11 cellular contexts compared by ENCODE assay signal in the genomic region with DNA sequence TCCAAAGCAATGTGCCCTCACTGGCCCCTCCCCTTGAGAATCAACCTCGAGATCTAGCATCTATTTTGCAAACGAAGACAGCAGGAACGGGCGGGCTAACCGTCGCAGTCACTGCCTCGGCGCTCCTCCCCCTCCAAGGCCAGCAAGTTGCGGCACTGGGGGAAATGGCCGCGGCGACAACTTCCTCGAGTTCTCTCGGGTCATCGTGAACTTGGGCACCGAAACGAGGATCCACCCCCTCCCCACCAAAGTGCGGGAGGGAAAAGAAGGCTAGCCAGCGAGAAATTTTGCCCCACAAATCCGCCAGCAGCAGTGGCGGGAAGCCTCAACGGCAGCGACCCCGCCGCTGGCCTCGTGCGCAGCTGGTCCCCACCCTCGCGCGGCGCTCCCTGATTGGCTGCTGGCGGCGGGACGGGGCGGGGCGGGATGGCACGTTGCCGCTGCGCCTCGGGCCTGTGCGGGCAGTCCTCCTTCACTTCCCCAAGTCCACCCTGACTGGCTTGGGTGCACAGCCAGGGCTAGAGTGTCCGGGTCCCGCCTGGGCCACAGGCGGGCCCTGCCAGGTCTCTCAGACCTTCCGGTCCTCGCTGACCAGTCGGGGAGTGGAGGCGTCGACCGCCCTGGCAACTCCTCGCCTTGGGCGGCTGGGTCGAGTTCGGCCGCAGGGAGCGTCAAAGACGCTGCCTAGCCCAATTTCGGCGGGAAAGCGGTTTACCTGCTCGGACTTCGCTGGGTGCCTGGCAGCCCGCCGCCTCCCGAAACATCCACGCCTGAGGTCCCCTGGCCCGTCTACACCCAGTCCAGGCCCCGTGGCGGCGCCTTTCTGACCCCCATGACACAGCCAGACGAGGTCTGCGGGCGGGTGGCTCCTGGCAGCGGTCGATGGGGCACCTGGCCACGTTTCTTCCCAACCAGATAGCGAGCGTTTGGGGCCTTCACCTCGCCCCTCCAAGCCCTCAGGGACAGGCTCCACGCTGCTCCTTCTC. TPM values are rescaled to one million over a fixed set of nuclear protein-coding genes. Genes with fewer than 3 reads are reported as not detected.
A peak's percentile ranks its signal among the peaks of the same experiment; 100 is the strongest.
DNase-seq lines count a peak whose midpoint lies in the region; ATAC-seq, FAIRE-seq and TF ChIP-seq lines count a peak whose summit lies in the region.
"Had no signal": no experiment of that assay in that cellular context is flagged by ENCODE, and none has a peak within 500 bp of the region (broad histone marks: within the 10 kb centered on the region; RNA-seq: fewer than 3 reads in every experiment).

A gene with protein sequence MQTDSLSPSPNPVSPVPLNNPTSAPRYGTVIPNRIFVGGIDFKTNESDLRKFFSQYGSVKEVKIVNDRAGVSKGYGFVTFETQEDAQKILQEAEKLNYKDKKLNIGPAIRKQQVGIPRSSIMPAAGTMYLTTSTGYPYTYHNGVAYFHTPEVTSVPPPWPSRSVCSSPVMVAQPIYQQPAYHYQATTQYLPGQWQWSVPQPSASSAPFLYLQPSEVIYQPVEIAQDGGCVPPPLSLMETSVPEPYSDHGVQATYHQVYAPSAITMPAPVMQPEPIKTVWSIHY (minus strand): TSS at position 364 of the 986 bp plus-strand sequence. CDS start 3,469 bp downstream, outside the sequence.

- DNase-seq in CD8-positive, alpha-beta memory T cell: peak in 1 of 5 donors; percentile 47
- no peak for DNase-seq in T-helper 2 cell treated with Interferon-gamma antibody and Interleukin-4, amounts not matched to agents 5 μg/mL and 100 μg/mL, for 36 hours (ENCODE audit: low spot score)
- DNase-seq in cardiac muscle cell (ENCODE audit: low read depth in 1 of 2, low spot score in 1 of 2): no peak
- no peak for DNase-seq in prostate gland (ENCODE audit: low spot score)
- DNase-seq in NCI-H1092 (lab: John Stamatoyannopoulos, UW): no peak
- DNase-seq in COLO668 (lab: John Stamatoyannopoulos, UW; ENCODE audit: unreplicated experiment): no peak
- no peak for DNase-seq in D721Med (ENCODE audit: insufficient read length, low spot score)

- H3K4me1 Mint-ChIP-seq in CD8-positive, alpha-beta memory T cell: peaks cover 0 to 2% (median 0%) of the 10 kb centered on the region in 3 donors
- peaks cover 8% of the 10 kb centered on the region for H3K4me1 Mint-ChIP-seq in T-helper 2 cell treated with Interferon-gamma antibody and Interleukin-4, amounts not matched to agents 5 μg/mL and 100 μg/mL, for 36 hours (ENCODE audit: low read depth)
- H3K4me1 Mint-ChIP-seq: brain had no signal

- H3K27ac Mint-ChIP-seq in CD8-positive, alpha-beta memory T cell: peak within 1 kb of the TSS in 1 of 8 donors; percentile 54
- no peak within 1 kb of the TSS for H3K27ac Mint-ChIP-seq in T-helper 2 cell treated with Interferon-gamma antibody and Interleukin-4, amounts not matched to agents 5 μg/mL and 100 μg/mL, for 36 hours
- H3K27ac Mint-ChIP-seq: brain had no signal

- FAIRE-seq in D721Med (lab: Jason Lieb, UNC): no peak

- no peaks in the 10 kb centered on the region for H3K36me3 ChIP-seq in CD8-positive, alpha-beta memory T cell (ENCODE audit: insufficient read depth, low read length)
- H3K36me3 ChIP-seq in cardiac muscle cell (no peaks in the 10 kb centered on the region), prostate gland (no peaks in the 10 kb centered on the region)

- POLR2A ChIA-PET in CD8-positive, alpha-beta memory T cell (lab: Charles Lee): no interaction called here

- intact Hi-C loops in prostate gland (cut with DNase I): no loop called here

- no peaks in the 10 kb centered on the region for H3K4me1 ChIP-seq in CD8-positive, alpha-beta memory T cell (ENCODE audit: insufficient read depth, low read length)
- no peaks in the 10 kb centered on the region for H3K4me1 ChIP-seq in cardiac muscle cell (ENCODE audit: low read depth)
- H3K4me1 ChIP-seq in prostate gland (replicated peaks): no peaks in the 10 kb centered on the region

- H3K4me3 ChIP-seq in CD8-positive, alpha-beta memory T cell (ENCODE audit: low read length): peak within 1 kb of the TSS; percentile 54
- H3K4me3 ChIP-seq in cardiac muscle cell (peak within 1 kb of the TSS; percentile 35), prostate gland (peak within 1 kb of the TSS; percentile 13 to 23)

- H3K4me3 Mint-ChIP-seq in CD8-positive, alpha-beta memory T cell: peak within 1 kb of the TSS; percentile 60 to 79 (median 72)
- peak within 1 kb of the TSS; percentile 78 for H3K4me3 Mint-ChIP-seq in T-helper 2 cell treated with Interferon-gamma antibody and Interleukin-4, amounts not matched to agents 5 μg/mL and 100 μg/mL, for 36 hours

- H3K9me3 Mint-ChIP-seq in CD8-positive, alpha-beta memory T cell: no peaks in the 10 kb centered on the region
- H3K9me3 Mint-ChIP-seq in T-helper 2 cell treated with Interferon-gamma antibody and Interleukin-4, amounts not matched to agents 5 μg/mL and 100 μg/mL, for 36 hours: no peaks in the 10 kb centered on the region

- peaks cover 4% of the 10 kb centered on the region for H3K27me3 ChIP-seq in CD8-positive, alpha-beta memory T cell (ENCODE audit: insufficient read depth, low read length, poor library complexity, severe bottlenecking)
- H3K27me3 ChIP-seq in cardiac muscle cell (peaks cover 48% of the 10 kb centered on the region), prostate gland (replicated peaks; ENCODE audit: insufficient read depth) (no peaks in the 10 kb centered on the region)

- H3K9me3 ChIP-seq in CD8-positive, alpha-beta memory T cell (ENCODE audit: low read length): no peaks in the 10 kb centered on the region
- H3K9me3 ChIP-seq in cardiac muscle cell (ENCODE audit: low read depth) (no peaks in the 10 kb centered on the region), prostate gland (no peaks in the 10 kb centered on the region)

- no peak for TF ChIP-seq POLR2A in prostate gland (IDR thresholded peaks at IDR 0.05)

- no peaks in the 10 kb centered on the region for H3K36me3 Mint-ChIP-seq in CD8-positive, alpha-beta memory T cell
- H3K36me3 Mint-ChIP-seq in T-helper 2 cell treated with Interferon-gamma antibody and Interleukin-4, amounts not matched to agents 5 μg/mL and 100 μg/mL, for 36 hours (ENCODE audit: low read depth): no peaks in the 10 kb centered on the region
- H3K36me3 Mint-ChIP-seq: brain had no signal

- H3K27me3 Mint-ChIP-seq in CD8-positive, alpha-beta memory T cell: peaks cover 20 to 36% of the 10 kb centered on the region in 2 donors
- H3K27me3 Mint-ChIP-seq in T-helper 2 cell treated with Interferon-gamma antibody and Interleukin-4, amounts not matched to agents 5 μg/mL and 100 μg/mL, for 36 hours (ENCODE audit: low read depth): peaks cover 40% of the 10 kb centered on the region

- H3K27ac ChIP-seq in CD8-positive, alpha-beta memory T cell (ENCODE audit: low read depth, low read length): no peak within 1 kb of the TSS
- H3K27ac ChIP-seq in cardiac muscle cell (no peak within 1 kb of the TSS), prostate gland (no peak within 1 kb of the TSS)

- ATAC-seq in HG02938 (IDR thresholded peaks at IDR 0.05; ENCODE audit: unreplicated experiment): no peak

- TF ChIP-seq CTCF in cardiac muscle cell (IDR thresholded peaks at IDR 0.05; ENCODE audit: low read depth, low read length) (no peak), prostate gland (IDR thresholded peaks at IDR 0.05) (no peak), D721Med (IDR thresholded peaks at IDR 0.05; ENCODE audit: insufficient read depth, missing control alignments) (no peak)

- CTCF ChIA-PET in CD8-positive, alpha-beta memory T cell (lab: Charles Lee): interaction anchor here (2.1 kb wide), 1 partner anchor 11 kb away, joined by 4 read pairs; no protein-coding TSS in a partner anchor

- 85% methylated on average over 54 of the region's 80 CpGs for WGBS in prostate gland

RNA-seq across cellular contexts. Expression of the gene that starts here (rescaled TPM):
- total RNA-seq in CD8-positive, alpha-beta memory T cell: not detected
- not detected for polyA plus RNA-seq in CD8-positive, alpha-beta memory T cell
- total RNA-seq in cardiac muscle cell: 0.28 TPM in 1 of 2 replicates, not detected in the other
- polyA plus RNA-seq in cardiac muscle cell: 0.21 and 0.44 TPM in 2 replicates
- total RNA-seq in prostate gland: 10 to 100 TPM in 1 of 2 donors, not detected in 1; 13.9 TPM
- total RNA-seq: H4, liver had no signal
- polyA plus RNA-seq: liver had no signal
